In the genomic region with DNA sequence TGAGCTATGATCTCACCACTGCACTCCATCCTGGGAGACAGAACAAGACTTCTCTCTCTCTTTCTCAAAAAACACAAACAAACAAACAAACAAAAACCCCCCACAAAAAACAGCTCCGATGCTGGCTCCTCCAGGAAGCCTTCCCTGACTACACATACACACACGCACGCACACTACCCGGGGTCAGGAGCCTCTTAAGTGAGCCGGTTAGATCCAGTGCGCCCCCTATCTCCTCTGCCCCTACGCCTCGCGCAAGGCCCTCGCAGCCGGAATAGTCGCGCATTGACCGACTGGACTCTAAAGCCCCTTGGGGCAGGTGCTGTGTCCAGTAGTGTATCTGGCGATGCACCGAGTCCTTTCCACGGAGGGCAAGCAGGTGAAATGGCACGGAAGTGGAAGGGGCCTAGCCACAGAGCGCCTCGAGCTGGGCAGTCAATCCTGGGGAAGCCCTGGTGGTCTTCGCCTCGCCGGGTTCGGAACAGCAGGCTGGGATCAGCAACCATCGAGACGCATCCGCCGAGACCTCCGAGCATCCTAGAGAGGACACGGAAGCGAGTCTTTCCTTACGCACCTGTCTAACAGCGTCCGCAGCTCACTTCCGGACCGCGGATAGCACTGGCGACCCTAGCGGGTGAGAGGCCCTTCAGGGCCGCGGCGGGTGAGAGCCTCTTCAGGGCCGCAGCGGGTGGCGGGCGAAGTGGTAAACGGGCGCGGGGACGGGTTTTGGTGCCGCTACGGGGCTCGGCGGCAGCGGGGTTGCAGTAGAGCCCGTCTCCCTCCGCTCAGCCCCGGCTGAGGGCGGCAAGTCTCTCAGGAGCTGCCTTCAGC, we compare ENCODE assay signal across 8 cellular contexts. TPM values are rescaled to one million over a fixed set of nuclear protein-coding genes. Genes with fewer than 3 reads are reported as not detected.
DNase-seq lines count a peak whose midpoint lies in the region; ATAC-seq and TF ChIP-seq lines count a peak whose summit lies in the region.

Gene ZSCAN25 (plus strand): TSS at position 588 of the 828 bp plus-strand sequence. CDS start 2,661 bp downstream, outside the sequence.

- peak within 1 kb of the TSS; percentile 98 for H3K9ac ChIP-seq in Karpas-422 (ENCODE audit: low read length)

- no peaks in the 10 kb centered on the region for H3K9me3 Mint-ChIP-seq in natural killer cell

- H3K4me1 ChIP-seq in DOHH2 (ENCODE audit: control insufficient read depth, low read length) = peaks cover 22% of the 10 kb centered on the region
- H3K4me1 ChIP-seq in Karpas-422 (ENCODE audit: low read length) = peaks cover 22% of the 10 kb centered on the region

- no peaks in the 10 kb centered on the region for H3K36me3 Mint-ChIP-seq in natural killer cell

- peak; percentile 94 for ATAC-seq in GM21737 (IDR thresholded peaks at IDR 0.05; ENCODE audit: unreplicated experiment)
- peak; percentile 94 to 96 (median 95) for ATAC-seq in natural killer cell

- peak within 1 kb of the TSS; percentile 90 to 96 for H3K27ac Mint-ChIP-seq in natural killer cell

- peak within 1 kb of the TSS; percentile 22; the same call in 1 of the 2 replicates for H3K27ac ChIP-seq in DOHH2 (ENCODE audit: low read depth, low read length)
- H3K27ac ChIP-seq in Karpas-422 (ENCODE audit: low read length) = no peak within 1 kb of the TSS

- H3K36me3 ChIP-seq in DOHH2 (ENCODE audit: control insufficient read depth, low read length) = peaks cover 42% of the 10 kb centered on the region
- peaks cover 10% of the 10 kb centered on the region; the same call in 1 of the 2 replicates for H3K36me3 ChIP-seq in Karpas-422 (ENCODE audit: insufficient read depth, low read length)

- H3K9me2 ChIP-seq in DOHH2 (replicated peaks; ENCODE audit: control insufficient read depth, low read length) (no peaks in the 10 kb centered on the region), Karpas-422 (replicated peaks; ENCODE audit: insufficient read depth, low read length) (no peaks in the 10 kb centered on the region)

- H3K4me3 Mint-ChIP-seq in natural killer cell = peak within 1 kb of the TSS; percentile 94

- H3K4me3 ChIP-seq in DOHH2 (ENCODE audit: low read length) = peak within 1 kb of the TSS; percentile 90
- peak within 1 kb of the TSS; percentile 98 for H3K4me3 ChIP-seq in Karpas-422 (ENCODE audit: low read length)

- H3K4me2 ChIP-seq in DOHH2 (ENCODE audit: low read length) (peak within 1 kb of the TSS; percentile 89), Karpas-422 (ENCODE audit: low read depth, low read length, poor library complexity, severe bottlenecking) (peak within 1 kb of the TSS; percentile 92)

- no peaks in the 10 kb centered on the region for H3K9me3 ChIP-seq in DOHH2 (ENCODE audit: control insufficient read depth, insufficient read depth, low read length)
- no peaks in the 10 kb centered on the region for H3K9me3 ChIP-seq in Karpas-422 (ENCODE audit: low read length)

- H2AFZ ChIP-seq in Karpas-422 (ENCODE audit: low read length) = peak within 1 kb of the TSS; percentile 99

- intact Hi-C loops in natural killer cell (cut with micrococcal nuclease) = loop anchor here (2.0 to 5.0 kb wide), 2 partner anchors 58 to 114 kb away; partner anchors contain the start of genes ZKSCAN5, ZNF394 and ZNF655

- peaks cover 30 to 49% of the 10 kb centered on the region in 2 donors for H3K4me1 Mint-ChIP-seq in natural killer cell

- 0 out of 2 replicates have a peak, but pooled peaks cover 3% of the 10 kb centered on the region for H3K27me3 ChIP-seq in DOHH2 (ENCODE audit: control insufficient read depth, low read length)
- no peaks in the 10 kb centered on the region for H3K27me3 ChIP-seq in Karpas-422 (ENCODE audit: low read length)

- H3F3A ChIP-seq in DOHH2 (ENCODE audit: control insufficient read depth, insufficient read depth) = peaks cover 7% of the 10 kb centered on the region; the same call in 1 of the 2 replicates

- TF ChIP-seq CTCF in DOHH2 (IDR thresholded peaks at IDR 0.05; ENCODE audit: low read depth, low read length, poor library complexity, severe bottlenecking) (peak; percentile 84), natural killer cell (IDR thresholded peaks at IDR 0.05) (no peak)

- peak; percentile 97 for DNase-seq in Karpas-422
- peak; percentile 90 for DNase-seq in RPMI7951 (ENCODE audit: low read depth)
- peak; percentile 73 to 75 for DNase-seq in activated T-helper 1 cell treated with anti-CD3 and anti-CD28 coated beads, Interleukin-2, amount 50 U/mL, for 16 hours (ENCODE audit: low read depth in 1 of 2, low spot score in 1 of 2)
- peak; percentile 92 for DNase-seq in fibroblast of peridontal ligament (ENCODE audit: extremely low read depth)
- peak; percentile 79 for DNase-seq in natural killer cell
- peak; percentile 84 for DNase-seq in stimulated activated naive CD4-positive, alpha-beta T cell treated with Interleukin-2 at 50 U/mL for 16 hours (lab: John Stamatoyannopoulos, UW)

- H3K79me2 ChIP-seq in DOHH2 (ENCODE audit: control insufficient read depth, low read length) (peaks cover 30% of the 10 kb centered on the region), Karpas-422 (ENCODE audit: low read length) (peaks cover 28% of the 10 kb centered on the region)

- H4K20me1 ChIP-seq in DOHH2 (ENCODE audit: control insufficient read depth, insufficient read depth, low read depth, low read length) (0 out of 2 replicates have a peak, but pooled peaks cover 7% of the 10 kb centered on the region), Karpas-422 (ENCODE audit: insufficient read depth, low read depth, low read length) (no peaks in the 10 kb centered on the region; the same call in 1 of the 2 replicates)

- no peaks in the 10 kb centered on the region for H3K27me3 Mint-ChIP-seq in natural killer cell (ENCODE audit: low read depth in 2 of 2)

RNA-seq across cellular contexts. Expression of gene ZSCAN25, which starts in this region (rescaled TPM):
- total RNA-seq in Karpas-422 (2014; rRNA removed; shearing (Covaris generic); ENCODE audit: low replicate concordance) = 12.3 and 22.1 TPM in 2 replicates
- 6.1 and 7.9 TPM in 2 replicates for total RNA-seq in RPMI7951 (2014; rRNA removed; shearing (Covaris generic))
- 10 to 100 TPM; 24.4 to 37.4 (median 27.8) TPM for total RNA-seq in natural killer cell
